ENCODE assay signal across 12 cellular contexts in genomic region chr2:174590928-174591648, GRCh38. TPM values are rescaled to one million over a fixed set of nuclear protein-coding genes. Genes with fewer than 3 reads are reported as not detected.
DNase-seq lines count a peak whose midpoint lies in the region; ATAC-seq and TF ChIP-seq lines count a peak whose summit lies in the region.
"Had no signal": no experiment of that assay in that cellular context is flagged by ENCODE, and none has a peak within 500 bp of the region (broad histone marks: within the 10 kb centered on the region; RNA-seq: fewer than 3 reads in every experiment).

No MANE protein-coding gene starts in this region.

- dilution Hi-C loops in mammary epithelial cell (cut with HindIII; ENCODE audit: low sequenced_read_pairs) = no loop called here

- peaks cover 62% of the 10 kb centered on the region for H3K4me1 ChIP-seq in CD8-positive, alpha-beta T cell (ENCODE audit: insufficient read depth, low read length)
- H3K4me1 ChIP-seq in mammary epithelial cell (ENCODE audit: insufficient read depth, low read length) = no peaks in the 10 kb centered on the region

- H3K4me1 Mint-ChIP-seq in CD8-positive, alpha-beta T cell (ENCODE audit: low read depth) = peaks cover 77% of the 10 kb centered on the region
- H3K4me1 Mint-ChIP-seq in activated naive CD8-positive, alpha-beta T cell treated with anti-CD3 and anti-CD28 coated beads for 36 hours = peaks cover 63% of the 10 kb centered on the region
- H3K4me1 Mint-ChIP-seq in natural killer cell = peaks cover 81 to 92% of the 10 kb centered on the region in 2 donors

- DNase-seq in CD8-positive, alpha-beta T cell = no peak
- DNase-seq in Kasumi-1 (lab: John Stamatoyannopoulos, UW) (peak; percentile 29 to 36), natural killer cell (no peak), dorsolateral prefrontal cortex (no peak), head of caudate nucleus (no peak), mammary epithelial cell (no peak)
- DNase-seq in activated naive CD8-positive, alpha-beta T cell treated with anti-CD3 and anti-CD28 coated beads for 36 hours = no peak
- DNase-seq: activated CD4-positive, CD25-positive, alpha-beta regulatory T cell treated with anti-CD3 and anti-CD28 coated beads, Interleukin-2, amount 50 U/mL, for 72 hours; midbrain; NCI-H1092; stimulated activated naive CD4-positive, alpha-beta T cell treated with Interleukin-2 at 50 U/mL for 16 hours had no signal

- TF ChIP-seq CTCF in CD8-positive, alpha-beta T cell (IDR thresholded peaks at IDR 0.05) = no peak
- TF ChIP-seq CTCF in natural killer cell (IDR thresholded peaks at IDR 0.05) = no peak
- no peak for TF ChIP-seq CTCF in dorsolateral prefrontal cortex (IDR thresholded peaks at IDR 0.05 in 54 of 56, conservative IDR thresholded peaks at IDR 0.05 in 2 of 56; ENCODE audit: low read depth in 1 of 56, partially characterized antibody in 56 of 56)
- no peak for TF ChIP-seq CTCF in mammary epithelial cell (conservative IDR thresholded peaks at IDR 0.05 in 1 of 2, IDR thresholded peaks at IDR 0.05 in 1 of 2; ENCODE audit: extremely low read depth in 1 of 2, insufficient read depth in 1 of 2, low read depth in 1 of 2, low read length in 2 of 2)

- H2AFZ ChIP-seq in mammary epithelial cell (ENCODE audit: low read depth, low read length) = no peak overlapping the region

- H3K79me2 ChIP-seq in mammary epithelial cell (ENCODE audit: insufficient read depth, low read length) = no peaks in the 10 kb centered on the region

- peak overlapping the region; percentile 30 for H3K4me3 ChIP-seq in CD8-positive, alpha-beta T cell (ENCODE audit: low read depth, low read length)
- H3K4me3 ChIP-seq in dorsolateral prefrontal cortex (no peak overlapping the region), mammary epithelial cell (replicated peaks in 1 of 3; ENCODE audit: insufficient read depth in 1 of 3, low read depth in 2 of 3, low read length in 3 of 3) (no peak overlapping the region)

- no peaks in the 10 kb centered on the region for H3K27me3 Mint-ChIP-seq in CD8-positive, alpha-beta T cell (ENCODE audit: low read depth)
- H3K27me3 Mint-ChIP-seq in activated naive CD8-positive, alpha-beta T cell treated with anti-CD3 and anti-CD28 coated beads for 36 hours = no peaks in the 10 kb centered on the region
- H3K27me3 Mint-ChIP-seq in natural killer cell (ENCODE audit: low read depth in 2 of 2) = no peaks in the 10 kb centered on the region

- peak overlapping the region; percentile 74 for H3K4me3 Mint-ChIP-seq in CD8-positive, alpha-beta T cell
- H3K4me3 Mint-ChIP-seq in activated naive CD8-positive, alpha-beta T cell treated with anti-CD3 and anti-CD28 coated beads for 36 hours = peak overlapping the region; percentile 55
- peak overlapping the region; percentile 75 for H3K4me3 Mint-ChIP-seq in natural killer cell

- peaks cover 13% of the 10 kb centered on the region for H3K36me3 ChIP-seq in CD8-positive, alpha-beta T cell (ENCODE audit: insufficient read depth, low read length)
- no peaks in the 10 kb centered on the region for H3K36me3 ChIP-seq in mammary epithelial cell (ENCODE audit: insufficient read depth, low read length)

- 80% methylated on average over 5 of the region's 5 CpGs for WGBS in mammary epithelial cell (ENCODE audit: low coverage, missing lambda C conversion rate)

- H4K20me1 ChIP-seq in mammary epithelial cell (ENCODE audit: insufficient read depth, low read length) = no peaks in the 10 kb centered on the region

- no peaks in the 10 kb centered on the region for H3K9me3 Mint-ChIP-seq in CD8-positive, alpha-beta T cell
- no peaks in the 10 kb centered on the region for H3K9me3 Mint-ChIP-seq in activated naive CD8-positive, alpha-beta T cell treated with anti-CD3 and anti-CD28 coated beads for 36 hours
- H3K9me3 Mint-ChIP-seq in natural killer cell = no peaks in the 10 kb centered on the region

- H3K27me3 ChIP-seq in CD8-positive, alpha-beta T cell (ENCODE audit: insufficient read depth, low read length) = no peaks in the 10 kb centered on the region
- H3K27me3 ChIP-seq in dorsolateral prefrontal cortex (no peaks in the 10 kb centered on the region), mammary epithelial cell (ENCODE audit: insufficient read depth, low read length) (no peaks in the 10 kb centered on the region)

- H3K27ac ChIP-seq in CD8-positive, alpha-beta T cell (ENCODE audit: low read depth, low read length) = peak overlapping the region; percentile 46
- H3K27ac ChIP-seq in dorsolateral prefrontal cortex (peak overlapping the region in 24 of 59 donors; percentile 2 to 65 (median 40)), mammary epithelial cell (ENCODE audit: insufficient read depth, low read depth, low read length) (no peak overlapping the region)

- no peak overlapping the region for H3K9ac ChIP-seq in mammary epithelial cell (ENCODE audit: insufficient read depth, low read length)

- CTCF ChIA-PET in CD8-positive, alpha-beta T cell (lab: Charles Lee) = interaction anchor here (1.1 to 22.2 kb wide), 5 partner anchors 12 to 127 kb away, joined by 3 to 289 read pairs (median 7); no protein-coding TSS in a partner anchor
- CTCF ChIA-PET in mammary epithelial cell (lab: Charles Lee; ENCODE audit: low non-redundant PET) = no interaction called here

- no peaks in the 10 kb centered on the region for H3K9me3 ChIP-seq in CD8-positive, alpha-beta T cell (ENCODE audit: low read length)
- no peaks in the 10 kb centered on the region for H3K9me3 ChIP-seq in mammary epithelial cell (replicated peaks; ENCODE audit: insufficient read depth, low read length)

- no peak overlapping the region for H3K4me2 ChIP-seq in mammary epithelial cell (ENCODE audit: insufficient read depth, low read depth, low read length)

- in situ Hi-C loops in mammary epithelial cell (cut with MboI; ENCODE audit: low sequenced_read_pairs in 2 of 2) = no loop called here

- peak overlapping the region; percentile 98 for H3K27ac Mint-ChIP-seq in CD8-positive, alpha-beta T cell
- peak overlapping the region; percentile 91 for H3K27ac Mint-ChIP-seq in activated naive CD8-positive, alpha-beta T cell treated with anti-CD3 and anti-CD28 coated beads for 36 hours
- H3K27ac Mint-ChIP-seq in natural killer cell = peak overlapping the region; percentile 95 to 98

- BruUV-seq in mammary epithelial cell (replicated peaks; lab: Mats Ljungman, UMichigan) = no TSS peak

- POLR2A ChIA-PET in CD8-positive, alpha-beta T cell (lab: Charles Lee) = interaction anchor here (1.0 to 2.0 kb wide), 3 partner anchors 11 to 92 kb away, joined by 3 to 7 read pairs (median 4); no protein-coding TSS in a partner anchor

- peaks cover 66% of the 10 kb centered on the region for H3K36me3 Mint-ChIP-seq in CD8-positive, alpha-beta T cell
- H3K36me3 Mint-ChIP-seq in activated naive CD8-positive, alpha-beta T cell treated with anti-CD3 and anti-CD28 coated beads for 36 hours = peaks cover 67% of the 10 kb centered on the region
- no peaks in the 10 kb centered on the region for H3K36me3 Mint-ChIP-seq in natural killer cell

- intact Hi-C loops in CD8-positive, alpha-beta T cell (cut with DNase I, micrococcal nuclease) = loop anchor here (5.0 to 10.0 kb wide), 4 partner anchors 91 to 1414 kb away; partner anchors contain the start of genes SP3 (in 2 of the 2) and LNPK (in 1 of the 2)
- intact Hi-C loops in natural killer cell (cut with micrococcal nuclease) (loop anchor here (5.0 to 10.0 kb wide), 4 partner anchors 91 to 626 kb away; partner anchors contain the start of genes ATF2 and SP3), dorsolateral prefrontal cortex (cut with DNase I) (no loop called here), head of caudate nucleus (cut with DNase I) (loop anchor here (10.0 kb wide), 1 partner anchor 106 kb away; the partner anchor contains the start of gene GPR155), mammary epithelial cell (cut with micrococcal nuclease) (no loop called here)

- no peak for ATAC-seq in CD8-positive, alpha-beta T cell
- ATAC-seq in natural killer cell (peak in 1 of 3 donors; percentile 38), GM18498 (IDR thresholded peaks at IDR 0.05; ENCODE audit: unreplicated experiment) (no peak)

RNA-seq across cellular contexts. Expression of gene WIPF1, which starts 6.5 kb away (rescaled TPM):
- 100 to 1,000 TPM; 275 to 282 TPM for total RNA-seq in CD8-positive, alpha-beta T cell
- 100 to 1,000 TPM; 384 to 391 TPM for total RNA-seq in activated naive CD8-positive, alpha-beta T cell treated with anti-CD3 and anti-CD28 coated beads for 36 hours
- total RNA-seq in natural killer cell = 100 to 1,000 TPM; 508 to 640 (median 555) TPM
- 100 to 1,000 TPM in 1 of 120 experiments, 10 to 100 TPM in 119; 15.8 to 100 (median 34.0) TPM for total RNA-seq in dorsolateral prefrontal cortex
- 1 to 10 TPM in 1 of 2 donors, not detected in 1; 1.0 TPM for total RNA-seq in mammary epithelial cell
- polyA plus RNA-seq in mammary epithelial cell = 0.08 TPM
- polyA minus RNA-seq in mammary epithelial cell = not detected

Comparison
In these comparisons a context has a peak if more than half of its experiments do, and no peak if none do; other contexts are left out.
1. DNase-seq: peak in Kasumi-1 (2 of 2); none in CD8-positive, alpha-beta T cell (0 of 7), activated naive CD8-positive, alpha-beta T cell treated with anti-CD3 and anti-CD28 coated beads for 36 hours (single experiment), natural killer cell (single experiment), dorsolateral prefrontal cortex (0 of 10), head of caudate nucleus (0 of 42) and mammary epithelial cell (single experiment).
2. RNA of gene WIPF1, which starts 6.5 kb away (total RNA-seq): 508 to 640 TPM in natural killer cell, 384 to 391 TPM in activated naive CD8-positive, alpha-beta T cell treated with anti-CD3 and anti-CD28 coated beads for 36 hours, 275 to 282 TPM in CD8-positive, alpha-beta T cell and 15.8 to 100 TPM in dorsolateral prefrontal cortex; 1.0 TPM in mammary epithelial cell; every median in the first group is over 4 times any median in the second.
3. intact Hi-C loops: an anchor here in CD8-positive, alpha-beta T cell (5.0 to 10.0 kb wide), natural killer cell (5.0 to 10.0 kb wide) and head of caudate nucleus (10.0 kb wide); none called in dorsolateral prefrontal cortex and mammary epithelial cell.
4. Peak in every context shown above with its lines, with median percentiles within 50 percentile points of each other: H3K27ac Mint-ChIP-seq and H3K4me3 Mint-ChIP-seq.